2 cellular contexts compared by ENCODE assay signal in the genomic region with DNA sequence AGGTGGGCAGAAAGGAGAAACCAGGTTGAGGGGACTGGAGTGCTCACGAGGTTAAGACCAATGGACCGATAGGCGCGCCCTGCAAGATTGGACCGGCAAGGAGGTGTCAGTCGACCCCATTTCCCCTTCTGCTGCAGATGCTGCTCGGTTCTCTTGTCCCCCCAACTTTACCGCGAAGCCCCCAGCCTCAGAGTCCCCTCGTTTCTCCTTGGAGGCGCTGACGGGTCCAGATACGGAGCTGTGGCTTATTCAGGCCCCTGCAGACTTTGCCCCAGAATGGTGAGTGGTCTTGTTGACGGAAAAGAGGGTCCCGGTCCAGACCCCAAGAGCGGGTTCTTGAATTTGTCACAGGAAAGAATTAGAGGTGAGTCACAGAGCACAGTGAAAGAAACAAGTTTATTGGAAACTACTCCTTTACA.
TF ChIP-seq lines count a peak whose summit lies in the region.

No MANE protein-coding gene starts in this region.

TF ChIP-seq in HEK293, 187 proteins besides CTCF, POLR2A, EP300 and RAD21:
- no peak for TF ChIP-seq ZNF404 (tag by site-specific recombination; IDR thresholded peaks at IDR 0.05)
- peak; percentile 10; the same call in 1 of the 2 replicates for TF ChIP-seq ZBTB20 (tag by site-specific recombination; IDR thresholded peaks at IDR 0.05)
- TF ChIP-seq ZNF561 (tag by site-specific recombination; IDR thresholded peaks at IDR 0.05; ENCODE audit: borderline replicate concordance) = no peak
- TF ChIP-seq SP7 (tag by site-specific recombination; IDR thresholded peaks at IDR 0.05) = no peak
- no peak for TF ChIP-seq ZNF266 (tag by site-specific recombination; IDR thresholded peaks at IDR 0.05; ENCODE audit: low read depth)
- TF ChIP-seq GLIS2 (tag by site-specific recombination; IDR thresholded peaks at IDR 0.05) = no peak
- TF ChIP-seq, protein P1, sequence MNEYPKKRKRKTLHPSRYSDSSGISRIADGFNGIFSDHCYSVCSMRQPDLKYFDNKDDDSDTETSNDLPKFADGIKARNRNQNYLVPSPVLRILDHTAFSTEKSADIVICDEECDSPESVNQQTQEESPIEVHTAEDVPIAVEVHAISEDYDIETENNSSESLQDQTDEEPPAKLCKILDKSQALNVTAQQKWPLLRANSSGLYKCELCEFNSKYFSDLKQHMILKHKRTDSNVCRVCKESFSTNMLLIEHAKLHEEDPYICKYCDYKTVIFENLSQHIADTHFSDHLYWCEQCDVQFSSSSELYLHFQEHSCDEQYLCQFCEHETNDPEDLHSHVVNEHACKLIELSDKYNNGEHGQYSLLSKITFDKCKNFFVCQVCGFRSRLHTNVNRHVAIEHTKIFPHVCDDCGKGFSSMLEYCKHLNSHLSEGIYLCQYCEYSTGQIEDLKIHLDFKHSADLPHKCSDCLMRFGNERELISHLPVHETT (tag by site-specific recombination; IDR thresholded peaks at IDR 0.05) = no peak

TF ChIP-seq in GM12878, 131 proteins besides CTCF, POLR2A, EP300 and RAD21:
- no peak for TF ChIP-seq TCF12 (IDR thresholded peaks at IDR 0.05; ENCODE audit: low read depth, low read length)
- no peak for TF ChIP-seq RELA (IDR thresholded peaks at IDR 0.05; ENCODE audit: borderline replicate concordance, partially characterized antibody)
- TF ChIP-seq RB1 (IDR thresholded peaks at IDR 0.05; ENCODE audit: borderline replicate concordance) = no peak
- TF ChIP-seq, protein P2, sequence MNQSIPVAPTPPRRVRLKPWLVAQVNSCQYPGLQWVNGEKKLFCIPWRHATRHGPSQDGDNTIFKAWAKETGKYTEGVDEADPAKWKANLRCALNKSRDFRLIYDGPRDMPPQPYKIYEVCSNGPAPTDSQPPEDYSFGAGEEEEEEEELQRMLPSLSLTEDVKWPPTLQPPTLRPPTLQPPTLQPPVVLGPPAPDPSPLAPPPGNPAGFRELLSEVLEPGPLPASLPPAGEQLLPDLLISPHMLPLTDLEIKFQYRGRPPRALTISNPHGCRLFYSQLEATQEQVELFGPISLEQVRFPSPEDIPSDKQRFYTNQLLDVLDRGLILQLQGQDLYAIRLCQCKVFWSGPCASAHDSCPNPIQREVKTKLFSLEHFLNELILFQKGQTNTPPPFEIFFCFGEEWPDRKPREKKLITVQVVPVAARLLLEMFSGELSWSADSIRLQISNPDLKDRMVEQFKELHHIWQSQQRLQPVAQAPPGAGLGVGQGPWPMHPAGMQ (IDR thresholded peaks at IDR 0.05; ENCODE audit: borderline replicate concordance) = no peak
- no peak for TF ChIP-seq HDGF (IDR thresholded peaks at IDR 0.05)
- TF ChIP-seq SMARCA5 (IDR thresholded peaks at IDR 0.05) = no peak
- no peak for TF ChIP-seq CBX5 (IDR thresholded peaks at IDR 0.05; ENCODE audit: low read depth)
- TF ChIP-seq CREB1 (IDR thresholded peaks at IDR 0.05; ENCODE audit: low read depth) = no peak
- no peak for TF ChIP-seq ZSCAN29 (IDR thresholded peaks at IDR 0.05)
